1 cellular context compared by ENCODE assay signal in the genomic region with DNA sequence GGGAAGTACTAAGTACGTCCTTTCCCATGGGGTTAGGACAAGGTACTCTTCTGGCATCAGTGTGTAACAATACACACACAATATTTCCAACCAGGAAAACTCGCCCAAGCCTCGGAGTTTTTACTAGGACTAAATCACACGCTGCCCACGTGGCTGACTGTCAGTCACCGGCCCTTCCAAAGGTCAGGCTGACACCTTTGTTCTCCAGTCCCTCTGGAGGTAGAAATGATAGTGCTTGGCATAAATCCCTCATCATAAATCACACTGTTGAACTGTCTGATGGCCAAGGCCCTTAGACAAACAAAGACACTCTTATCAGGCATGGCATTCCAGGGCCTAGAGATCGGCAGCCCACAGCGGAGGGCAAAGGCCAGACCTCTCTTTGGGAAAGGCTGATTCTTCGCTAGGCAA.
TF ChIP-seq lines count a peak whose summit lies in the region.

No MANE protein-coding gene starts in this region.

TF ChIP-seq in HepG2, 621 proteins besides CTCF, POLR2A, EP300 and RAD21 (continued from another document):
- TF ChIP-seq, protein P1, sequence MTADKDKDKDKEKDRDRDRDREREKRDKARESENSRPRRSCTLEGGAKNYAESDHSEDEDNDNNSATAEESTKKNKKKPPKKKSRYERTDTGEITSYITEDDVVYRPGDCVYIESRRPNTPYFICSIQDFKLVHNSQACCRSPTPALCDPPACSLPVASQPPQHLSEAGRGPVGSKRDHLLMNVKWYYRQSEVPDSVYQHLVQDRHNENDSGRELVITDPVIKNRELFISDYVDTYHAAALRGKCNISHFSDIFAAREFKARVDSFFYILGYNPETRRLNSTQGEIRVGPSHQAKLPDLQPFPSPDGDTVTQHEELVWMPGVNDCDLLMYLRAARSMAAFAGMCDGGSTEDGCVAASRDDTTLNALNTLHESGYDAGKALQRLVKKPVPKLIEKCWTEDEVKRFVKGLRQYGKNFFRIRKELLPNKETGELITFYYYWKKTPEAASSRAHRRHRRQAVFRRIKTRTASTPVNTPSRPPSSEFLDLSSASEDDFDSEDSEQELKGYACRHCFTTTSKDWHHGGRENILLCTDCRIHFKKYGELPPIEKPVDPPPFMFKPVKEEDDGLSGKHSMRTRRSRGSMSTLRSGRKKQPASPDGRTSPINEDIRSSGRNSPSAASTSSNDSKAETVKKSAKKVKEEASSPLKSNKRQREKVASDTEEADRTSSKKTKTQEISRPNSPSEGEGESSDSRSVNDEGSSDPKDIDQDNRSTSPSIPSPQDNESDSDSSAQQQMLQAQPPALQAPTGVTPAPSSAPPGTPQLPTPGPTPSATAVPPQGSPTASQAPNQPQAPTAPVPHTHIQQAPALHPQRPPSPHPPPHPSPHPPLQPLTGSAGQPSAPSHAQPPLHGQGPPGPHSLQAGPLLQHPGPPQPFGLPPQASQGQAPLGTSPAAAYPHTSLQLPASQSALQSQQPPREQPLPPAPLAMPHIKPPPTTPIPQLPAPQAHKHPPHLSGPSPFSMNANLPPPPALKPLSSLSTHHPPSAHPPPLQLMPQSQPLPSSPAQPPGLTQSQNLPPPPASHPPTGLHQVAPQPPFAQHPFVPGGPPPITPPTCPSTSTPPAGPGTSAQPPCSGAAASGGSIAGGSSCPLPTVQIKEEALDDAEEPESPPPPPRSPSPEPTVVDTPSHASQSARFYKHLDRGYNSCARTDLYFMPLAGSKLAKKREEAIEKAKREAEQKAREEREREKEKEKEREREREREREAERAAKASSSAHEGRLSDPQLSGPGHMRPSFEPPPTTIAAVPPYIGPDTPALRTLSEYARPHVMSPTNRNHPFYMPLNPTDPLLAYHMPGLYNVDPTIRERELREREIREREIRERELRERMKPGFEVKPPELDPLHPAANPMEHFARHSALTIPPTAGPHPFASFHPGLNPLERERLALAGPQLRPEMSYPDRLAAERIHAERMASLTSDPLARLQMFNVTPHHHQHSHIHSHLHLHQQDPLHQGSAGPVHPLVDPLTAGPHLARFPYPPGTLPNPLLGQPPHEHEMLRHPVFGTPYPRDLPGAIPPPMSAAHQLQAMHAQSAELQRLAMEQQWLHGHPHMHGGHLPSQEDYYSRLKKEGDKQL (CRISPR knock-in tag; IDR thresholded peaks at IDR 0.05; ENCODE audit: low read depth): peak; percentile 71; the same call in 1 of the 2 replicates
- TF ChIP-seq GABPA (IDR thresholded peaks at IDR 0.05; ENCODE audit: low read depth, low read length): no peak
- TF ChIP-seq GABPA (CRISPR knock-in tag; IDR thresholded peaks at IDR 0.05; ENCODE audit: low read depth): no peak
- TF ChIP-seq, protein P2, sequence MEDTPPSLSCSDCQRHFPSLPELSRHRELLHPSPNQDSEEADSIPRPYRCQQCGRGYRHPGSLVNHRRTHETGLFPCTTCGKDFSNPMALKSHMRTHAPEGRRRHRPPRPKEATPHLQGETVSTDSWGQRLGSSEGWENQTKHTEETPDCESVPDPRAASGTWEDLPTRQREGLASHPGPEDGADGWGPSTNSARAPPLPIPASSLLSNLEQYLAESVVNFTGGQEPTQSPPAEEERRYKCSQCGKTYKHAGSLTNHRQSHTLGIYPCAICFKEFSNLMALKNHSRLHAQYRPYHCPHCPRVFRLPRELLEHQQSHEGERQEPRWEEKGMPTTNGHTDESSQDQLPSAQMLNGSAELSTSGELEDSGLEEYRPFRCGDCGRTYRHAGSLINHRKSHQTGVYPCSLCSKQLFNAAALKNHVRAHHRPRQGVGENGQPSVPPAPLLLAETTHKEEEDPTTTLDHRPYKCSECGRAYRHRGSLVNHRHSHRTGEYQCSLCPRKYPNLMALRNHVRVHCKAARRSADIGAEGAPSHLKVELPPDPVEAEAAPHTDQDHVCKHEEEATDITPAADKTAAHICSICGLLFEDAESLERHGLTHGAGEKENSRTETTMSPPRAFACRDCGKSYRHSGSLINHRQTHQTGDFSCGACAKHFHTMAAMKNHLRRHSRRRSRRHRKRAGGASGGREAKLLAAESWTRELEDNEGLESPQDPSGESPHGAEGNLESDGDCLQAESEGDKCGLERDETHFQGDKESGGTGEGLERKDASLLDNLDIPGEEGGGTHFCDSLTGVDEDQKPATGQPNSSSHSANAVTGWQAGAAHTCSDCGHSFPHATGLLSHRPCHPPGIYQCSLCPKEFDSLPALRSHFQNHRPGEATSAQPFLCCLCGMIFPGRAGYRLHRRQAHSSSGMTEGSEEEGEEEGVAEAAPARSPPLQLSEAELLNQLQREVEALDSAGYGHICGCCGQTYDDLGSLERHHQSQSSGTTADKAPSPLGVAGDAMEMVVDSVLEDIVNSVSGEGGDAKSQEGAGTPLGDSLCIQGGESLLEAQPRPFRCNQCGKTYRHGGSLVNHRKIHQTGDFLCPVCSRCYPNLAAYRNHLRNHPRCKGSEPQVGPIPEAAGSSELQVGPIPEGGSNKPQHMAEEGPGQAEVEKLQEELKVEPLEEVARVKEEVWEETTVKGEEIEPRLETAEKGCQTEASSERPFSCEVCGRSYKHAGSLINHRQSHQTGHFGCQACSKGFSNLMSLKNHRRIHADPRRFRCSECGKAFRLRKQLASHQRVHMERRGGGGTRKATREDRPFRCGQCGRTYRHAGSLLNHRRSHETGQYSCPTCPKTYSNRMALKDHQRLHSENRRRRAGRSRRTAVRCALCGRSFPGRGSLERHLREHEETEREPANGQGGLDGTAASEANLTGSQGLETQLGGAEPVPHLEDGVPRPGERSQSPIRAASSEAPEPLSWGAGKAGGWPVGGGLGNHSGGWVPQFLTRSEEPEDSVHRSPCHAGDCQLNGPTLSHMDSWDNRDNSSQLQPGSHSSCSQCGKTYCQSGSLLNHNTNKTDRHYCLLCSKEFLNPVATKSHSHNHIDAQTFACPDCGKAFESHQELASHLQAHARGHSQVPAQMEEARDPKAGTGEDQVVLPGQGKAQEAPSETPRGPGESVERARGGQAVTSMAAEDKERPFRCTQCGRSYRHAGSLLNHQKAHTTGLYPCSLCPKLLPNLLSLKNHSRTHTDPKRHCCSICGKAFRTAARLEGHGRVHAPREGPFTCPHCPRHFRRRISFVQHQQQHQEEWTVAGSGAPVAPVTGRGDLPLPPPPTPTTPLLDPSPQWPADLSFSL (CRISPR knock-in tag; IDR thresholded peaks at IDR 0.05): 0 out of 2 replicates have a peak, but pooled peaks have one; percentile 55
- no peak for TF ChIP-seq MTF2 (CRISPR knock-in tag; IDR thresholded peaks at IDR 0.05; ENCODE audit: borderline replicate concordance)
- TF ChIP-seq, protein P3, sequence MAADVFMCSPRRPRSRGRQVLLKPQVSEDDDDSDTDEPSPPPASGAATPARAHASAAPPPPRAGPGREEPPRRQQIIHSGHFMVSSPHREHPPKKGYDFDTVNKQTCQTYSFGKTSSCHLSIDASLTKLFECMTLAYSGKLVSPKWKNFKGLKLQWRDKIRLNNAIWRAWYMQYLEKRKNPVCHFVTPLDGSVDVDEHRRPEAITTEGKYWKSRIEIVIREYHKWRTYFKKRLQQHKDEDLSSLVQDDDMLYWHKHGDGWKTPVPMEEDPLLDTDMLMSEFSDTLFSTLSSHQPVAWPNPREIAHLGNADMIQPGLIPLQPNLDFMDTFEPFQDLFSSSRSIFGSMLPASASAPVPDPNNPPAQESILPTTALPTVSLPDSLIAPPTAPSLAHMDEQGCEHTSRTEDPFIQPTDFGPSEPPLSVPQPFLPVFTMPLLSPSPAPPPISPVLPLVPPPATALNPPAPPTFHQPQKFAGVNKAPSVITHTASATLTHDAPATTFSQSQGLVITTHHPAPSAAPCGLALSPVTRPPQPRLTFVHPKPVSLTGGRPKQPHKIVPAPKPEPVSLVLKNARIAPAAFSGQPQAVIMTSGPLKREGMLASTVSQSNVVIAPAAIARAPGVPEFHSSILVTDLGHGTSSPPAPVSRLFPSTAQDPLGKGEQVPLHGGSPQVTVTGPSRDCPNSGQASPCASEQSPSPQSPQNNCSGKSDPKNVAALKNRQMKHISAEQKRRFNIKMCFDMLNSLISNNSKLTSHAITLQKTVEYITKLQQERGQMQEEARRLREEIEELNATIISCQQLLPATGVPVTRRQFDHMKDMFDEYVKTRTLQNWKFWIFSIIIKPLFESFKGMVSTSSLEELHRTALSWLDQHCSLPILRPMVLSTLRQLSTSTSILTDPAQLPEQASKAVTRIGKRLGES (CRISPR knock-in tag; IDR thresholded peaks at IDR 0.05; ENCODE audit: borderline replicate concordance): peak; percentile 98
- no peak for TF ChIP-seq ZNF260 (CRISPR knock-in tag; IDR thresholded peaks at IDR 0.05; ENCODE audit: borderline replicate concordance, low read depth)
- TF ChIP-seq NR2F1 (CRISPR knock-in tag; IDR thresholded peaks at IDR 0.05): peak; percentile 64 to 75
- TF ChIP-seq NFRKB (IDR thresholded peaks at IDR 0.05): no peak
- TF ChIP-seq ZNF737 (CRISPR knock-in tag; IDR thresholded peaks at IDR 0.05; ENCODE audit: borderline replicate concordance): no peak
- TF ChIP-seq SMAD3 (CRISPR knock-in tag; IDR thresholded peaks at IDR 0.05): peak; percentile 60; the same call in 1 of the 2 replicates
- no peak for TF ChIP-seq KAT2B (IDR thresholded peaks at IDR 0.05; ENCODE audit: borderline replicate concordance, low read depth, low read length)
- TF ChIP-seq, protein P4, sequence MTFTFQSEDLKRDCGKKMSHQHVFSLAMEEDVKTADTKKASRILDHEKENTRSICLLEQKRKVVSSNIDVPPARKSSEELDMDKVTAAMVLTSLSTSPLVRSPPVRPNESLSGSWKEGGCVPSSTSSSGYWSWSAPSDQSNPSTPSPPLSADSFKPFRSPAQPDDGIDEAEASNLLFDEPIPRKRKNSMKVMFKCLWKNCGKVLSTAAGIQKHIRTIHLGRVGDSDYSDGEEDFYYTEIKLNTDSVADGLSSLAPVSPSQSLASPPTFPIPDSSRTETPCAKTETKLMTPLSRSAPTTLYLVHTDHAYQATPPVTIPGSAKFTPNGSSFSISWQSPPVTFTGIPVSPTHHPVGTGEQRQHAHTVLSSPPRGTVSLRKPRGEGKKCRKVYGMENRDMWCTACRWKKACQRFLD (CRISPR knock-in tag; IDR thresholded peaks at IDR 0.05; ENCODE audit: borderline replicate concordance): no peak
- TF ChIP-seq MIER3 (CRISPR knock-in tag; IDR thresholded peaks at IDR 0.05; ENCODE audit: borderline replicate concordance): peak; percentile 63; the same call in 1 of the 2 replicates
- no peak for TF ChIP-seq MED8 (CRISPR knock-in tag; IDR thresholded peaks at IDR 0.05; ENCODE audit: insufficient replicate concordance)
- no peak; the same call in 1 of the 2 replicates for TF ChIP-seq SNAPC2 (CRISPR knock-in tag; IDR thresholded peaks at IDR 0.05)
- TF ChIP-seq SALL1 (CRISPR knock-in tag; IDR thresholded peaks at IDR 0.05): peak; percentile 98
- TF ChIP-seq ZNF331 (CRISPR knock-in tag; IDR thresholded peaks at IDR 0.05): peak; percentile 78
- no peak for TF ChIP-seq ASH2L (IDR thresholded peaks at IDR 0.05; ENCODE audit: insufficient read length, low read depth, low read length)
- TF ChIP-seq, protein P5, sequence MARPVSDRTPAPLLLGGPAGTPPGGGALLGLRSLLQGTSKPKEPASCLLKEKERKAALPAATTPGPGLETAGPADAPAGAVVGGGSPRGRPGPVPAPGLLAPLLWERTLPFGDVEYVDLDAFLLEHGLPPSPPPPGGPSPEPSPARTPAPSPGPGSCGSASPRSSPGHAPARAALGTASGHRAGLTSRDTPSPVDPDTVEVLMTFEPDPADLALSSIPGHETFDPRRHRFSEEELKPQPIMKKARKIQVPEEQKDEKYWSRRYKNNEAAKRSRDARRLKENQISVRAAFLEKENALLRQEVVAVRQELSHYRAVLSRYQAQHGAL (CRISPR knock-in tag; IDR thresholded peaks at IDR 0.05; ENCODE audit: not compliant biosample characterization): no peak
- TF ChIP-seq, protein P6, sequence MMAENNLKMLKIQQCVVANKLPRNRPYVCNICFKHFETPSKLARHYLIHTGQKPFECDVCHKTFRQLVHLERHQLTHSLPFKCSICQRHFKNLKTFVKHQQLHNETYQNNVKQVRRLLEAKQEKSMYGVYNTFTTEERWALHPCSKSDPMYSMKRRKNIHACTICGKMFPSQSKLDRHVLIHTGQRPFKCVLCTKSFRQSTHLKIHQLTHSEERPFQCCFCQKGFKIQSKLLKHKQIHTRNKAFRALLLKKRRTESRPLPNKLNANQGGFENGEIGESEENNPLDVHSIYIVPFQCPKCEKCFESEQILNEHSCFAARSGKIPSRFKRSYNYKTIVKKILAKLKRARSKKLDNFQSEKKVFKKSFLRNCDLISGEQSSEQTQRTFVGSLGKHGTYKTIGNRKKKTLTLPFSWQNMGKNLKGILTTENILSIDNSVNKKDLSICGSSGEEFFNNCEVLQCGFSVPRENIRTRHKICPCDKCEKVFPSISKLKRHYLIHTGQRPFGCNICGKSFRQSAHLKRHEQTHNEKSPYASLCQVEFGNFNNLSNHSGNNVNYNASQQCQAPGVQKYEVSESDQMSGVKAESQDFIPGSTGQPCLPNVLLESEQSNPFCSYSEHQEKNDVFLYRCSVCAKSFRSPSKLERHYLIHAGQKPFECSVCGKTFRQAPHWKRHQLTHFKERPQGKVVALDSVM (CRISPR knock-in tag; IDR thresholded peaks at IDR 0.05): no peak
- TF ChIP-seq KAT8 (CRISPR knock-in tag; IDR thresholded peaks at IDR 0.05): peak; percentile 64; the same call in 1 of the 2 replicates
- no peak for TF ChIP-seq ZNF552 (CRISPR knock-in tag; IDR thresholded peaks at IDR 0.05; ENCODE audit: borderline replicate concordance)
- TF ChIP-seq ZNF180 (CRISPR knock-in tag; IDR thresholded peaks at IDR 0.05; ENCODE audit: borderline replicate concordance, low read depth): no peak
- TF ChIP-seq SIN3B (IDR thresholded peaks at IDR 0.05; ENCODE audit: low read length): no peak
- no peak for TF ChIP-seq KDM3A (CRISPR knock-in tag; IDR thresholded peaks at IDR 0.05; ENCODE audit: low read depth)
- TF ChIP-seq PRMT3 (CRISPR knock-in tag; IDR thresholded peaks at IDR 0.05; ENCODE audit: borderline replicate concordance, low read depth): no peak
- TF ChIP-seq CEBPG (CRISPR knock-in tag; IDR thresholded peaks at IDR 0.05): no peak
- no peak for TF ChIP-seq ZFAT (CRISPR knock-in tag; conservative IDR thresholded peaks at IDR 0.05)
- no peak for TF ChIP-seq ZNF468 (CRISPR knock-in tag; IDR thresholded peaks at IDR 0.05)
- no peak for TF ChIP-seq ZSCAN30 (CRISPR knock-in tag; IDR thresholded peaks at IDR 0.05)
- no peak for TF ChIP-seq TCF7L2 (IDR thresholded peaks at IDR 0.05; ENCODE audit: low read depth, low read length)
- TF ChIP-seq ZNF776 (CRISPR knock-in tag; IDR thresholded peaks at IDR 0.05): no peak
